In the genomic region with DNA sequence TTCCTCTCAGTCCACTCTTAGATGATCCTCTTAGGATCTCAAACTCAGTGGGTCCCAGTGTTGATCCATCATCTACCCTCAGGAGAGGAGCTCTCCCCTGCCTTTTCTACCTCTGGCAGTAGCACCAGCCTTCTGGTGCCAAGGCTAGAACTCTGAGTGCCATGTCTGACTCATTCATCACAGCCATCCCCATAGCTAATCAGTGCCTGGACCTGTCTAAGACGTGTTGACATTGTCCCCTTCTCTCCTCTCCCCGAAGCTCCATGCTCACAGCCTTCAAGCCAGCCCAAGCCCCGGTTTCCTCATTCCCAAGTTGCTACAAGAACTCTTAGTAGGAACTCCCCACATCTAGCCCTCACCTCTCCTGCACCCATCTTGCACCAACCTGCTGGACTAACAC, we compare ENCODE assay signal across 16 cellular contexts.
"Had no signal": no experiment of that assay in that cellular context is flagged by ENCODE, and none has a peak within 500 bp of the region (broad histone marks: within the 10 kb centered on the region; RNA-seq: fewer than 3 reads in every experiment).

No MANE protein-coding gene starts in this region.

- H3K36me3 Mint-ChIP-seq: activated naive CD4-positive, alpha-beta T cell treated with anti-CD3 and anti-CD28 coated beads, Interleukin-2, amount 10 ng/mL, durations not matched to agents 7 days and 5 days had no signal

- DNase-seq: activated CD4-positive, alpha-beta T cell treated with anti-CD3 and anti-CD28 coated beads, Interleukin-2, amount 10 ng/mL, durations not matched to agents 24 days and 14 days; activated CD8-positive, alpha-beta T cell treated with anti-CD3 and anti-CD28 coated beads for 36 hours; activated naive CD4-positive, alpha-beta T cell treated with anti-CD3 and anti-CD28 coated beads, Interleukin-2, amount 10 ng/mL, durations not matched to agents 7 days and 5 days; activated naive CD8-positive, alpha-beta T cell treated with anti-CD3 and anti-CD28 coated beads, Interleukin-2, amount 50 U/mL, for 24 hours; activated T-cell treated with anti-CD3 and anti-CD28 coated beads, Interleukin-2, amount 50 U/mL, for 24 hours; aorta; brain microvascular endothelial cell; erythroblast; hippocampal formation; pancreas; SK-N-SH; stimulated activated naive CD4-positive, alpha-beta T cell treated with Interleukin-2 at 50 U/mL for 16 hours; T-helper 1 cell; tibial artery had no signal

- FAIRE-seq: islet of Langerhans, pancreas had no signal

- H3K27me3 ChIP-seq: brain microvascular endothelial cell, pancreas had no signal

- H3K27ac ChIP-seq: brain microvascular endothelial cell, coronary artery, pancreas, tibial artery had no signal

- H3K9ac ChIP-seq: SK-N-SH had no signal

- H3K4me3 Mint-ChIP-seq: activated CD4-positive, alpha-beta T cell treated with anti-CD3 and anti-CD28 coated beads, Interleukin-2, amount 10 ng/mL, durations not matched to agents 24 days and 14 days; activated CD8-positive, alpha-beta T cell treated with anti-CD3 and anti-CD28 coated beads for 36 hours; activated naive CD4-positive, alpha-beta T cell treated with anti-CD3 and anti-CD28 coated beads, Interleukin-2, amount 10 ng/mL, durations not matched to agents 7 days and 5 days; activated naive CD8-positive, alpha-beta T cell treated with anti-CD3 and anti-CD28 coated beads, Interleukin-2, amount 50 U/mL, for 24 hours; activated T-cell treated with anti-CD3 and anti-CD28 coated beads, Interleukin-2, amount 50 U/mL, for 24 hours had no signal

- H3K36me3 ChIP-seq: brain microvascular endothelial cell, pancreas, tibial artery had no signal

- H3K9me3 Mint-ChIP-seq: activated CD4-positive, alpha-beta T cell treated with anti-CD3 and anti-CD28 coated beads, Interleukin-2, amount 10 ng/mL, durations not matched to agents 24 days and 14 days; activated CD8-positive, alpha-beta T cell treated with anti-CD3 and anti-CD28 coated beads for 36 hours; activated naive CD4-positive, alpha-beta T cell treated with anti-CD3 and anti-CD28 coated beads, Interleukin-2, amount 10 ng/mL, durations not matched to agents 7 days and 5 days; activated naive CD8-positive, alpha-beta T cell treated with anti-CD3 and anti-CD28 coated beads, Interleukin-2, amount 50 U/mL, for 24 hours; activated T-cell treated with anti-CD3 and anti-CD28 coated beads, Interleukin-2, amount 50 U/mL, for 24 hours had no signal

- H3K4me1 ChIP-seq: tibial artery had no signal

- H3K27ac Mint-ChIP-seq: activated CD4-positive, alpha-beta T cell treated with anti-CD3 and anti-CD28 coated beads, Interleukin-2, amount 10 ng/mL, durations not matched to agents 24 days and 14 days; activated CD8-positive, alpha-beta T cell treated with anti-CD3 and anti-CD28 coated beads for 36 hours; activated naive CD4-positive, alpha-beta T cell treated with anti-CD3 and anti-CD28 coated beads, Interleukin-2, amount 10 ng/mL, durations not matched to agents 7 days and 5 days; activated naive CD8-positive, alpha-beta T cell treated with anti-CD3 and anti-CD28 coated beads, Interleukin-2, amount 50 U/mL, for 24 hours; activated T-cell treated with anti-CD3 and anti-CD28 coated beads, Interleukin-2, amount 50 U/mL, for 24 hours had no signal

- H3K4me2 ChIP-seq: SK-N-SH had no signal

- ATAC-seq: activated CD8-positive, alpha-beta T cell treated with anti-CD3 and anti-CD28 coated beads for 36 hours; activated naive CD8-positive, alpha-beta T cell treated with anti-CD3 and anti-CD28 coated beads, Interleukin-2, amount 50 U/mL, for 24 hours; pancreas had no signal

- H3K9me3 ChIP-seq: pancreas, SK-N-SH, tibial artery had no signal

- H3K4me3 ChIP-seq: coronary artery, pancreas, tibial artery had no signal
